ENCODE assay signal across 18 cellular contexts in genomic region chr4:122665148-122665547, GRCh38. TPM values are rescaled to one million over a fixed set of nuclear protein-coding genes. Genes with fewer than 3 reads are reported as not detected.
DNase-seq lines count a peak whose midpoint lies in the region; ATAC-seq and TF ChIP-seq lines count a peak whose summit lies in the region.
"Had no signal": no experiment of that assay in that cellular context is flagged by ENCODE, and none has a peak within 500 bp of the region (broad histone marks: within the 10 kb centered on the region; RNA-seq: fewer than 3 reads in every experiment).

No MANE protein-coding gene starts in this region.

- no peak overlapping the region for H3K4ac ChIP-seq in mesenchymal stem cell (ENCODE audit: low read depth in 1 of 2, low read length in 2 of 2)

- H3K27ac ChIP-seq in mesenchymal stem cell (ENCODE audit: low read length, poor library complexity, severe bottlenecking) = no peak overlapping the region

- 24% methylated on average over 4 of the region's 4 CpGs for WGBS in mesenchymal stem cell

- H4K8ac ChIP-seq in mesenchymal stem cell (ENCODE audit: low read length) = no peak overlapping the region

- H3K36me3 Mint-ChIP-seq in activated naive CD4-positive, alpha-beta T cell treated with anti-CD3 and anti-CD28 coated beads, Interleukin-2, amount 50 U/mL, for 72 hours = peaks cover 0 to 20% of the 10 kb centered on the region in 2 donors
- H3K36me3 Mint-ChIP-seq: naive thymus-derived CD8-positive, alpha-beta T cell had no signal

- no peaks in the 10 kb centered on the region for H3K9me3 ChIP-seq in mesenchymal stem cell (ENCODE audit: control insufficient read depth, low read length)

- no peak for ATAC-seq in activated naive CD4-positive, alpha-beta T cell treated with anti-CD3 and anti-CD28 coated beads, Interleukin-2, amount 50 U/mL, for 72 hours
- ATAC-seq in GM21526 (IDR thresholded peaks at IDR 0.05; ENCODE audit: low FRiP score, unreplicated experiment) (no peak), HG03342 (IDR thresholded peaks at IDR 0.05; ENCODE audit: unreplicated experiment) (no peak)
- ATAC-seq: left ventricle myocardium superior; naive thymus-derived CD8-positive, alpha-beta T cell had no signal

- no peaks in the 10 kb centered on the region for H3K79me1 ChIP-seq in mesenchymal stem cell (replicated peaks; ENCODE audit: low read length, poor library complexity, severe bottlenecking)

- peaks cover 4% of the 10 kb centered on the region for H3K4me1 ChIP-seq in mesenchymal stem cell (ENCODE audit: control insufficient read depth, insufficient read depth, low read depth, low read length)

- H3K4me3 ChIP-seq in AG10803 (ENCODE audit: low read length) (no peak overlapping the region), mesenchymal stem cell (ENCODE audit: insufficient read depth in 1 of 2, low read depth in 1 of 2, low read length in 2 of 2) (no peak overlapping the region)

- no peak overlapping the region for H3K23ac ChIP-seq in mesenchymal stem cell (ENCODE audit: low read length in 2 of 2)

- no peaks in the 10 kb centered on the region for H3K27me3 ChIP-seq in mesenchymal stem cell (ENCODE audit: control insufficient read depth in 1 of 2, insufficient read depth in 1 of 2, low read length in 2 of 2)

- peak overlapping the region; percentile 96 to 97 for H3K27ac Mint-ChIP-seq in activated naive CD4-positive, alpha-beta T cell treated with anti-CD3 and anti-CD28 coated beads, Interleukin-2, amount 50 U/mL, for 72 hours
- H3K27ac Mint-ChIP-seq: activated B cell treated with CpG ODN at 0.5 μM for 24 hours, H9 had no signal

- no peak overlapping the region for H2BK15ac ChIP-seq in mesenchymal stem cell (ENCODE audit: low read depth, poor library complexity, severe bottlenecking)

- no peak for TF ChIP-seq CTCF in AG10803 (conservative IDR thresholded peaks at IDR 0.05; ENCODE audit: low read length)

- H3K4me2 ChIP-seq in mesenchymal stem cell (ENCODE audit: low read length, poor library complexity, severe bottlenecking) = no peak overlapping the region

- H3K18ac ChIP-seq in mesenchymal stem cell (ENCODE audit: low read depth in 1 of 2, low read length in 2 of 2) = no peak overlapping the region

- no peak overlapping the region for H3K14ac ChIP-seq in mesenchymal stem cell (ENCODE audit: low read length in 2 of 2)

- no peak overlapping the region for H2AFZ ChIP-seq in mesenchymal stem cell (ENCODE audit: low read depth, low read length)

- no peak overlapping the region for H3K9ac ChIP-seq in mesenchymal stem cell (ENCODE audit: low read length)

- no peaks in the 10 kb centered on the region for H3K36me3 ChIP-seq in mesenchymal stem cell (ENCODE audit: control insufficient read depth in 1 of 2, insufficient read depth in 2 of 2, low read depth in 1 of 2, low read length in 2 of 2)

- H2BK5ac ChIP-seq in mesenchymal stem cell (ENCODE audit: low read depth, low read length, poor library complexity, severe bottlenecking) = no peak overlapping the region

- no peak overlapping the region for H4K91ac ChIP-seq in mesenchymal stem cell (ENCODE audit: low read length)

- H3K9me3 Mint-ChIP-seq in activated naive CD4-positive, alpha-beta T cell treated with anti-CD3 and anti-CD28 coated beads, Interleukin-2, amount 50 U/mL, for 72 hours = peaks cover 4 to 13% of the 10 kb centered on the region in 2 donors
- H3K9me3 Mint-ChIP-seq: activated B cell treated with CpG ODN at 0.5 μM for 24 hours; H9; naive thymus-derived CD8-positive, alpha-beta T cell had no signal

- no peak overlapping the region for H2BK120ac ChIP-seq in mesenchymal stem cell (ENCODE audit: low read depth, low read length)

- H2AK5ac ChIP-seq in mesenchymal stem cell (ENCODE audit: low read length, severe bottlenecking) = no peak overlapping the region

- H2BK12ac ChIP-seq in mesenchymal stem cell (ENCODE audit: low read length in 2 of 2) = no peak overlapping the region

- DNase-seq in AG10803 (ENCODE audit: low read depth) = peak; percentile 93
- DNase-seq in GM04503 (ENCODE audit: low read depth) = peak; percentile 92
- DNase-seq in activated naive CD4-positive, alpha-beta T cell treated with anti-CD3 and anti-CD28 coated beads, Interleukin-2, amount 50 U/mL, for 72 hours (ENCODE audit: low spot score in 2 of 2) = no peak
- DNase-seq in mesenchymal stem cell = peak; percentile 79
- DNase-seq in NCI-H510A treated with DMSO at 0.1 percent for 48 hours (lab: John Stamatoyannopoulos, UW) = no peak
- DNase-seq: activated B cell treated with CpG ODN at 0.5 μM for 24 hours; H9; hypothalamus; left ventricle myocardium superior; naive thymus-derived CD8-positive, alpha-beta T cell; NCI-H2107 had no signal

RNA-seq across cellular contexts. Expression of gene IL21, which starts 44.3 kb away (rescaled TPM):
- total RNA-seq in activated naive CD4-positive, alpha-beta T cell treated with anti-CD3 and anti-CD28 coated beads, Interleukin-2, amount 50 U/mL, for 72 hours = 10 to 100 TPM; 16.6 to 40.1 TPM
- polyA plus RNA-seq in mesenchymal stem cell (2013, experiment 1 of 2) = not detected
- polyA plus RNA-seq in mesenchymal stem cell (2013, experiment 2 of 2) = not detected
- total RNA-seq: activated B cell treated with CpG ODN at 0.5 μM for 24 hours; cardiac septum; H9; left ventricle myocardium superior; MCF 10A; naive thymus-derived CD8-positive, alpha-beta T cell; OCI-LY7; skeletal muscle tissue; subcutaneous adipose tissue had no signal
- polyA plus RNA-seq: naive thymus-derived CD8-positive, alpha-beta T cell had no signal

Comparison
In these comparisons a context has a peak if more than half of its experiments do, and no peak if none do; other contexts are left out.
1. DNase-seq: peak in AG10803 (single experiment), GM04503 (single experiment) and mesenchymal stem cell (single experiment); none in activated naive CD4-positive, alpha-beta T cell treated with anti-CD3 and anti-CD28 coated beads, Interleukin-2, amount 50 U/mL, for 72 hours (0 of 2) and NCI-H510A treated with DMSO at 0.1 percent for 48 hours (single experiment).